1 cellular context compared by ENCODE assay signal in genomic region chr13:75760182-75760981, GRCh38.
A peak's percentile ranks its signal among the peaks of the same experiment; 100 is the strongest.
TF ChIP-seq lines count a peak whose summit lies in the region.

No MANE protein-coding gene starts in this region.

TF ChIP-seq in HepG2, 621 proteins besides CTCF, POLR2A, EP300 and RAD21 (continued from another document and continues in another):
- TF ChIP-seq USF2 (IDR thresholded peaks at IDR 0.05; ENCODE audit: low read depth, low read length) (no peak), USF2 (CRISPR knock-in tag; IDR thresholded peaks at IDR 0.05; ENCODE audit: borderline replicate concordance) (no peak), ZNF672 (CRISPR knock-in tag; IDR thresholded peaks at IDR 0.05) (no peak), GZF1 (CRISPR knock-in tag; IDR thresholded peaks at IDR 0.05) (no peak), ISX (CRISPR knock-in tag; conservative IDR thresholded peaks at IDR 0.05) (no peak), ZBTB46 (CRISPR knock-in tag; IDR thresholded peaks at IDR 0.05; ENCODE audit: borderline replicate concordance) (no peak), ZNF263 (CRISPR knock-in tag; IDR thresholded peaks at IDR 0.05) (no peak), ZGPAT (CRISPR knock-in tag; IDR thresholded peaks at IDR 0.05) (peak; percentile 85), ZNF407 (CRISPR knock-in tag; IDR thresholded peaks at IDR 0.05; ENCODE audit: not compliant biosample characterization) (no peak), ZNF761 (CRISPR knock-in tag; conservative IDR thresholded peaks at IDR 0.05) (no peak), TCF12 (IDR thresholded peaks at IDR 0.05) (no peak), TCF12 (CRISPR knock-in tag; IDR thresholded peaks at IDR 0.05) (no peak), PATZ1 (CRISPR knock-in tag; IDR thresholded peaks at IDR 0.05) (no peak; the same call in 1 of the 2 replicates), HDAC1 (CRISPR knock-in tag; IDR thresholded peaks at IDR 0.05) (peak; percentile 79), ZEB1 (IDR thresholded peaks at IDR 0.05; ENCODE audit: insufficient replicate concordance, low read depth) (peak; percentile 61), ZBTB37 (CRISPR knock-in tag; IDR thresholded peaks at IDR 0.05) (no peak), AHR (CRISPR knock-in tag; IDR thresholded peaks at IDR 0.05) (no peak), LRRFIP1 (CRISPR knock-in tag; conservative IDR thresholded peaks at IDR 0.05) (no peak), THAP11 (CRISPR knock-in tag; IDR thresholded peaks at IDR 0.05) (peak; percentile 31; the same call in 1 of the 2 replicates), ATF7 (IDR thresholded peaks at IDR 0.05) (0 out of 2 replicates have a peak, but pooled peaks have one; percentile 13), ATF7 (CRISPR knock-in tag; IDR thresholded peaks at IDR 0.05) (no peak), JUN (CRISPR knock-in tag; IDR thresholded peaks at IDR 0.05) (no peak), ZNF816 (CRISPR knock-in tag; IDR thresholded peaks at IDR 0.05; ENCODE audit: borderline replicate concordance) (peak; percentile 44; the same call in 1 of the 2 replicates), BATF2 (CRISPR knock-in tag; IDR thresholded peaks at IDR 0.05) (no peak), HOMEZ (CRISPR knock-in tag; IDR thresholded peaks at IDR 0.05; ENCODE audit: low read depth) (peak; percentile 77), DBP (CRISPR knock-in tag; IDR thresholded peaks at IDR 0.05; ENCODE audit: not compliant biosample characterization) (no peak), ZNF512 (CRISPR knock-in tag; IDR thresholded peaks at IDR 0.05) (no peak)
